Comparison of ENCODE assay signal across 13 cellular contexts in genomic region chr6:26193467-26194328, GRCh38.
DNase-seq lines count a peak whose midpoint lies in the region; ATAC-seq and TF ChIP-seq lines count a peak whose summit lies in the region.
"Had no signal": no experiment of that assay in that cellular context is flagged by ENCODE, and none has a peak within 500 bp of the region (broad histone marks: within the 10 kb centered on the region; RNA-seq: fewer than 3 reads in every experiment).

No MANE protein-coding gene starts in this region.

- H3K4me3 Mint-ChIP-seq in activated naive CD4-positive, alpha-beta T cell treated with anti-CD3 and anti-CD28 coated beads for 36 hours: no peak overlapping the region

- WGBS in esophagus squamous epithelium, 2 donors: 79 to 92% methylated on average over 1 of the region's 1 CpG

- TF ChIP-seq CTCF in OCI-LY7 (conservative IDR thresholded peaks at IDR 0.05; ENCODE audit: low read length) (no peak), esophagus squamous epithelium (IDR thresholded peaks at IDR 0.05) (no peak), thoracic aorta (IDR thresholded peaks at IDR 0.05) (no peak)

- CTCF ChIA-PET in activated naive CD4-positive, alpha-beta T cell treated with anti-CD3 and anti-CD28 coated beads for 36 hours (lab: Charles Lee): no interaction called here
- CTCF ChIA-PET in OCI-LY7 (lab: Charles Lee; ENCODE audit: unreplicated experiment): no interaction called here

- no peaks in the 10 kb centered on the region for H3K9me2 ChIP-seq in OCI-LY7 (ENCODE audit: insufficient read depth, low read length)

- H3K36me3 Mint-ChIP-seq in activated naive CD4-positive, alpha-beta T cell treated with anti-CD3 and anti-CD28 coated beads for 36 hours (ENCODE audit: low read depth): peaks cover 14% of the 10 kb centered on the region
- H3K36me3 Mint-ChIP-seq in activated naive CD4-positive, alpha-beta T cell treated with anti-CD3 and anti-CD28 coated beads, Interleukin-2, amount 50 U/mL, for 72 hours: peaks cover 7 to 21% of the 10 kb centered on the region in 2 donors

- peaks cover 27% of the 10 kb centered on the region for H3K4me1 Mint-ChIP-seq in activated naive CD4-positive, alpha-beta T cell treated with anti-CD3 and anti-CD28 coated beads for 36 hours (ENCODE audit: low read depth)

- peaks cover 37% of the 10 kb centered on the region for H3K4me1 ChIP-seq in OCI-LY7 (ENCODE audit: insufficient read depth, low read length, poor library complexity, severe bottlenecking)
- peaks cover 8 to 51% (median 8%) of the 10 kb centered on the region in 3 donors for H3K4me1 ChIP-seq in esophagus squamous epithelium
- peaks cover 0 to 36% of the 10 kb centered on the region in 2 donors for H3K4me1 ChIP-seq in thoracic aorta (ENCODE audit: control insufficient read depth in 1 of 2, low read depth in 2 of 2)

- H3K79me2 ChIP-seq in OCI-LY7 (ENCODE audit: insufficient read depth, low read depth, low read length): peaks cover 16% of the 10 kb centered on the region; the same call in 1 of the 2 replicates

- H2AFZ ChIP-seq in OCI-LY7 (ENCODE audit: low read length): peak overlapping the region; percentile 12; the same call in 1 of the 2 replicates

- intact Hi-C loops in activated naive CD4-positive, alpha-beta T cell treated with anti-CD3 and anti-CD28 coated beads for 36 hours (cut with micrococcal nuclease): loop anchor here (10.0 kb wide), 1 partner anchor 1641 kb away; a partner anchor contains a TSS
- intact Hi-C loops in OCI-LY7 (cut with micrococcal nuclease; ENCODE audit: unreplicated experiment) (no loop called here), esophagus squamous epithelium (cut with DNase I) (loop anchor here (10.0 kb wide), 1 partner anchor 69 kb away; a partner anchor contains a TSS)

- H3K4me3 ChIP-seq in OCI-LY7 (ENCODE audit: low read depth, low read length, poor library complexity, severe bottlenecking) (peak overlapping the region; percentile 91), esophagus squamous epithelium (no peak overlapping the region), thoracic aorta (no peak overlapping the region)

- H3K27ac Mint-ChIP-seq in activated naive CD4-positive, alpha-beta T cell treated with anti-CD3 and anti-CD28 coated beads for 36 hours: peak overlapping the region; percentile 99
- peak overlapping the region in 1 of 2 donors; percentile 99 for H3K27ac Mint-ChIP-seq in activated naive CD4-positive, alpha-beta T cell treated with anti-CD3 and anti-CD28 coated beads, Interleukin-2, amount 50 U/mL, for 72 hours

- POLR2A ChIA-PET in OCI-LY7 (lab: Charles Lee): interaction anchor here (0.7 to 22.5 kb wide), 20 partner anchors 11 to 1695 kb away, joined by 3 to 505 read pairs (median 9); a partner anchor contains a TSS

- no peaks in the 10 kb centered on the region; the same call in 1 of the 2 replicates for H4K20me1 ChIP-seq in OCI-LY7 (ENCODE audit: insufficient read depth, low read length)

- H3K4me2 ChIP-seq in OCI-LY7 (ENCODE audit: low read length): peak overlapping the region; percentile 92

- DNase-seq in activated naive CD4-positive, alpha-beta T cell treated with anti-CD3 and anti-CD28 coated beads for 36 hours: no peak
- no peak for DNase-seq in activated naive CD4-positive, alpha-beta T cell treated with anti-CD3 and anti-CD28 coated beads, Interleukin-2, amount 50 U/mL, for 72 hours (ENCODE audit: low spot score in 2 of 2)
- DNase-seq in OCI-LY7 (ENCODE audit: low spot score): no peak
- DNase-seq in esophagus squamous epithelium (lab: John Stamatoyannopoulos, UW): no peak
- DNase-seq in thoracic aorta (ENCODE audit: low spot score): no peak
- DNase-seq in NCI-H748 treated with DMSO at 0.1 percent for 48 hours (lab: John Stamatoyannopoulos, UW): no peak
- no peak for DNase-seq in anterior cingulate cortex (lab: John Stamatoyannopoulos, UW)
- DNase-seq: activated naive CD4-positive, alpha-beta T cell; dorsolateral prefrontal cortex; NCI-H146; psoas muscle had no signal

- peaks cover 1% of the 10 kb centered on the region for H3K27me3 Mint-ChIP-seq in activated naive CD4-positive, alpha-beta T cell treated with anti-CD3 and anti-CD28 coated beads for 36 hours (ENCODE audit: low read depth)

- peak overlapping the region; percentile 93 for H3K27ac ChIP-seq in OCI-LY7 (ENCODE audit: low read depth, low read length, poor library complexity, severe bottlenecking)
- H3K27ac ChIP-seq in esophagus squamous epithelium: peak overlapping the region in 3 of 4 donors; percentile 94 to 98 (median 95)
- peak overlapping the region; percentile 96 for H3K27ac ChIP-seq in thoracic aorta

- H3K27me3 ChIP-seq in esophagus squamous epithelium (peaks cover 0 to 20% (median 0%) of the 10 kb centered on the region in 4 donors), thoracic aorta (replicated peaks; ENCODE audit: insufficient read depth) (no peaks in the 10 kb centered on the region)

- no TSS peak for BruUV-seq in OCI-LY7 (replicated peaks; lab: Mats Ljungman, UMichigan)

- peaks cover 8% of the 10 kb centered on the region for H3K36me3 ChIP-seq in OCI-LY7 (ENCODE audit: insufficient read depth, low read length)
- H3K36me3 ChIP-seq in esophagus squamous epithelium: no peaks in the 10 kb centered on the region
- H3K36me3 ChIP-seq in thoracic aorta: no peaks in the 10 kb centered on the region

- ATAC-seq in activated naive CD4-positive, alpha-beta T cell treated with anti-CD3 and anti-CD28 coated beads, Interleukin-2, amount 50 U/mL, for 72 hours: no peak
- no peak for ATAC-seq in thoracic aorta (ENCODE audit: insufficient number of reproducible peaks, low FRiP score, low read depth)
- no peak for ATAC-seq in GM18868 (IDR thresholded peaks at IDR 0.05; ENCODE audit: unreplicated experiment)
- ATAC-seq: left lobe of liver, psoas muscle had no signal

- no peaks in the 10 kb centered on the region for H3K9me3 ChIP-seq in OCI-LY7 (ENCODE audit: low read length)
- H3K9me3 ChIP-seq in esophagus squamous epithelium: no peaks in the 10 kb centered on the region
- no peaks in the 10 kb centered on the region for H3K9me3 ChIP-seq in thoracic aorta
- H3K9me3 ChIP-seq: psoas muscle had no signal

- H3K9me3 Mint-ChIP-seq in activated naive CD4-positive, alpha-beta T cell treated with anti-CD3 and anti-CD28 coated beads for 36 hours: no peaks in the 10 kb centered on the region
- H3K9me3 Mint-ChIP-seq in activated naive CD4-positive, alpha-beta T cell treated with anti-CD3 and anti-CD28 coated beads, Interleukin-2, amount 50 U/mL, for 72 hours: no peaks in the 10 kb centered on the region

- no peak for TF ChIP-seq POLR2A in esophagus squamous epithelium (IDR thresholded peaks at IDR 0.05)
